In the genomic region with DNA sequence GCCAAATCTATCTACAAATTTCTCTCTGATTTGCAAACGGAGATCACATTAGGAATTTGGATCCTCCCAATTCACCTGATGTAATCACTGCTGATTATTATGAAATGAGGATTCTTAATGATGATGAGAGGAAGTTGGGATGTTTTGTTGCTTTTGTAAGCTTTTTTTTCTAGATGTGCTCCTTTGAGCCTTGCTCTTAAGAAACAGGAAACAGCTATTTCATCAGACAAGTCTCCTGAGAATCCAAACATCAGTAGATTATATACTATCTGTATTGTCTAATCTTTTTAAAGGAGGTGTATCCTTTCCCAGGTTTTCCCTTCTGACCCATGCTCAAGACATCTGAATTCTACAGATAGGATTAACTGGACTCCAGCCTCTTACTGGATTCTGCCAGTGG, we compare ENCODE assay signal across 16 cellular contexts.
DNase-seq lines count a peak whose midpoint lies in the region; ATAC-seq and TF ChIP-seq lines count a peak whose summit lies in the region.
"Had no signal": no experiment of that assay in that cellular context is flagged by ENCODE, and none has a peak within 500 bp of the region (broad histone marks: within the 10 kb centered on the region; RNA-seq: fewer than 3 reads in every experiment).

No MANE protein-coding gene starts in this region.

- H3K9me3 ChIP-seq in breast epithelium (no peaks in the 10 kb centered on the region), OCI-LY7 (ENCODE audit: low read length) (no peaks in the 10 kb centered on the region)

- no peaks in the 10 kb centered on the region for H3K27me3 Mint-ChIP-seq in MCF 10A (ENCODE audit: insufficient read depth, unreplicated experiment)
- H3K27me3 Mint-ChIP-seq: CD4-positive, CD25-positive, alpha-beta regulatory T cell; IgD-negative memory B cell had no signal

- H3K27ac Mint-ChIP-seq in MCF 10A (ENCODE audit: low read depth, unreplicated experiment), result peak overlapping the region; percentile 75
- H3K27ac Mint-ChIP-seq: CD4-positive, CD25-positive, alpha-beta regulatory T cell; IgD-negative memory B cell had no signal

- no peaks in the 10 kb centered on the region for H4K20me1 ChIP-seq in OCI-LY7 (ENCODE audit: insufficient read depth, low read length)

- H3K4me3 Mint-ChIP-seq in MCF 10A (ENCODE audit: unreplicated experiment), result no peak overlapping the region
- H3K4me3 Mint-ChIP-seq: CD4-positive, CD25-positive, alpha-beta regulatory T cell; IgD-negative memory B cell had no signal

- no peak overlapping the region for H3K4me2 ChIP-seq in OCI-LY7 (ENCODE audit: low read length)

- no peaks in the 10 kb centered on the region for H3K36me3 Mint-ChIP-seq in MCF 10A (ENCODE audit: insufficient read depth, unreplicated experiment)
- H3K36me3 Mint-ChIP-seq: CD4-positive, CD25-positive, alpha-beta regulatory T cell; IgD-negative memory B cell had no signal

- H3K79me2 ChIP-seq in OCI-LY7 (ENCODE audit: insufficient read depth, low read depth, low read length), result no peaks in the 10 kb centered on the region

- POLR2A ChIA-PET in MCF 10A (lab: Yijun Ruan, JAX), result interaction anchor here (0.7 kb wide), 1 partner anchor 753 kb away, joined by 3 read pairs; no protein-coding TSS in a partner anchor
- POLR2A ChIA-PET in OCI-LY7 (lab: Charles Lee), result interaction anchor here (0.8 kb wide), 1 partner anchor 1262 kb away, joined by 3 read pairs; no protein-coding TSS in a partner anchor

- peaks cover 12% of the 10 kb centered on the region for H3K9me3 Mint-ChIP-seq in MCF 10A (ENCODE audit: unreplicated experiment)

- H3K4me3 ChIP-seq in breast epithelium (no peak overlapping the region), OCI-LY7 (ENCODE audit: low read depth, low read length, poor library complexity, severe bottlenecking) (no peak overlapping the region), epithelial cell of esophagus (ENCODE audit: low read length) (no peak overlapping the region), foreskin fibroblast (ENCODE audit: low read depth in 1 of 2, low read length in 2 of 2) (no peak overlapping the region)

- no peaks in the 10 kb centered on the region for H3K27me3 ChIP-seq in breast epithelium

- intact Hi-C loops in MCF 10A (cut with micrococcal nuclease) (no loop called here), breast epithelium (cut with DNase I; ENCODE audit: low total_unique reads) (no loop called here), OCI-LY7 (cut with micrococcal nuclease; ENCODE audit: unreplicated experiment) (no loop called here)

- DNase-seq in MCF 10A (ENCODE audit: unreplicated experiment), result no peak
- DNase-seq in breast epithelium (ENCODE audit: low spot score in 2 of 2), result no peak
- DNase-seq in OCI-LY7 (ENCODE audit: low spot score), result peak; percentile 1
- peak; percentile 2 for DNase-seq in epithelial cell of esophagus (ENCODE audit: low read depth)
- no peak for DNase-seq in foreskin fibroblast
- no peak for DNase-seq in stimulated activated CD4-positive, alpha-beta T cell treated with anti-CD3 and anti-CD28 coated beads, Interleukin-4, amount 100 ng/mL, for 24 hours
- DNase-seq: CD4-positive, CD25-positive, alpha-beta regulatory T cell; GDM1; H7; NCI-H1105; NCI-H187; NCI-H82; T-helper 1 cell had no signal

- no peak overlapping the region for H2AFZ ChIP-seq in OCI-LY7 (ENCODE audit: low read length)

- peaks cover 18% of the 10 kb centered on the region for H3K4me1 Mint-ChIP-seq in MCF 10A (ENCODE audit: insufficient read depth, unreplicated experiment)
- H3K4me1 Mint-ChIP-seq: CD4-positive, CD25-positive, alpha-beta regulatory T cell; IgD-negative memory B cell had no signal

- H3K9me2 ChIP-seq in OCI-LY7 (ENCODE audit: insufficient read depth, low read length), result no peaks in the 10 kb centered on the region

- no peak overlapping the region for H3K27ac ChIP-seq in breast epithelium
- H3K27ac ChIP-seq in OCI-LY7 (ENCODE audit: low read depth, low read length, poor library complexity, severe bottlenecking), result no peak overlapping the region

- H3K36me3 ChIP-seq in breast epithelium (no peaks in the 10 kb centered on the region), OCI-LY7 (ENCODE audit: insufficient read depth, low read length) (no peaks in the 10 kb centered on the region)

- CTCF ChIA-PET in MCF 10A (lab: Yijun Ruan, JAX) (no interaction called here), OCI-LY7 (lab: Charles Lee; ENCODE audit: unreplicated experiment) (no interaction called here)

- TF ChIP-seq POLR2A in breast epithelium (IDR thresholded peaks at IDR 0.05), result no peak

- H3K4me1 ChIP-seq in breast epithelium (no peaks in the 10 kb centered on the region), OCI-LY7 (ENCODE audit: insufficient read depth, low read length, poor library complexity, severe bottlenecking) (no peaks in the 10 kb centered on the region)

- BruUV-seq in MCF 10A (replicated peaks; lab: Mats Ljungman, UMichigan) (no TSS peak), OCI-LY7 (replicated peaks; lab: Mats Ljungman, UMichigan) (no TSS peak)

- TF ChIP-seq CTCF in MCF 10A (IDR thresholded peaks at IDR 0.05; ENCODE audit: unreplicated experiment), result no peak
- no peak for TF ChIP-seq CTCF in breast epithelium (IDR thresholded peaks at IDR 0.05)
- TF ChIP-seq CTCF in OCI-LY7 (conservative IDR thresholded peaks at IDR 0.05; ENCODE audit: low read length), result no peak
- no peak for TF ChIP-seq CTCF in epithelial cell of esophagus (IDR thresholded peaks at IDR 0.05; ENCODE audit: insufficient read depth, low read depth, low read length, missing control alignments)
- TF ChIP-seq CTCF in foreskin fibroblast (IDR thresholded peaks at IDR 0.05; ENCODE audit: low read depth, low read length), result no peak

- no peak for ATAC-seq in GM19463 (IDR thresholded peaks at IDR 0.05; ENCODE audit: unreplicated experiment)
- no peak for ATAC-seq in HG03025 (IDR thresholded peaks at IDR 0.05; ENCODE audit: low FRiP score, unreplicated experiment)

Comparison
In these comparisons a context has a peak if more than half of its experiments do, and no peak if none do; other contexts are left out.
1. DNase-seq: peak in OCI-LY7 (single experiment) and epithelial cell of esophagus (single experiment); none in MCF 10A (single experiment), breast epithelium (0 of 2), foreskin fibroblast (0 of 2) and stimulated activated CD4-positive, alpha-beta T cell treated with anti-CD3 and anti-CD28 coated beads, Interleukin-4, amount 100 ng/mL, for 24 hours (single experiment).